Comparison of ENCODE assay signal across 2 cellular contexts in genomic region chr13:50280538-50280937, GRCh38.
A peak's percentile ranks its signal among the peaks of the same experiment; 100 is the strongest.
TF ChIP-seq lines count a peak whose summit lies in the region.

No MANE protein-coding gene starts in this region.

TF ChIP-seq in HepG2, 621 proteins besides CTCF, POLR2A, EP300 and RAD21:
- no peak for TF ChIP-seq ETV6 (CRISPR knock-in tag; conservative IDR thresholded peaks at IDR 0.05)
- TF ChIP-seq MAFK (conservative IDR thresholded peaks at IDR 0.05 in 1 of 2, IDR thresholded peaks at IDR 0.05 in 1 of 2; ENCODE audit: low read length in 2 of 2), result peak; percentile 64 to 66
- peak; percentile 59 for TF ChIP-seq MAFF (IDR thresholded peaks at IDR 0.05; ENCODE audit: low read depth, low read length)
- no peak for TF ChIP-seq SYNCRIP (IDR thresholded peaks at IDR 0.05; ENCODE audit: insufficient read depth, low read depth, low read length)
- no peak for TF ChIP-seq CAMTA2 (CRISPR knock-in tag; IDR thresholded peaks at IDR 0.05; ENCODE audit: borderline replicate concordance)
- TF ChIP-seq ZNF441 (CRISPR knock-in tag; IDR thresholded peaks at IDR 0.05; ENCODE audit: borderline replicate concordance), result no peak
- no peak for TF ChIP-seq ATF6 (CRISPR knock-in tag; conservative IDR thresholded peaks at IDR 0.05)
- no peak for TF ChIP-seq ISX (CRISPR knock-in tag; conservative IDR thresholded peaks at IDR 0.05)
- TF ChIP-seq MIER2 (CRISPR knock-in tag; IDR thresholded peaks at IDR 0.05), result no peak
- TF ChIP-seq YY1 (IDR thresholded peaks at IDR 0.05; ENCODE audit: insufficient read depth, insufficient replicate concordance, low read depth, low read length), result no peak
- no peak for TF ChIP-seq NFIB (CRISPR knock-in tag; IDR thresholded peaks at IDR 0.05; ENCODE audit: borderline replicate concordance)
- TF ChIP-seq ZSCAN22 (CRISPR knock-in tag; IDR thresholded peaks at IDR 0.05), result no peak
- no peak for TF ChIP-seq ZBTB44 (CRISPR knock-in tag; IDR thresholded peaks at IDR 0.05)
- TF ChIP-seq ZNF382 (CRISPR knock-in tag; IDR thresholded peaks at IDR 0.05; ENCODE audit: borderline replicate concordance), result no peak
- no peak for TF ChIP-seq EEA1 (CRISPR knock-in tag; IDR thresholded peaks at IDR 0.05; ENCODE audit: borderline replicate concordance)

TF ChIP-seq in H1, 55 proteins besides CTCF, POLR2A, EP300 and RAD21:
- no peak for TF ChIP-seq SAP30 (IDR thresholded peaks at IDR 0.05; ENCODE audit: insufficient read depth, insufficient replicate concordance, low read length)
- TF ChIP-seq GTF2F1 (IDR thresholded peaks at IDR 0.05; ENCODE audit: borderline replicate concordance, low read depth, low read length), result no peak
- TF ChIP-seq CHD1 (IDR thresholded peaks at IDR 0.05; ENCODE audit: low read depth, low read length), result no peak
- no peak for TF ChIP-seq MAX (IDR thresholded peaks at IDR 0.05)
- TF ChIP-seq BRCA1 (IDR thresholded peaks at IDR 0.05; ENCODE audit: low read depth, low read length), result no peak
- no peak for TF ChIP-seq SP2 (IDR thresholded peaks at IDR 0.05; ENCODE audit: low read length)
- no peak for TF ChIP-seq POU5F1 (IDR thresholded peaks at IDR 0.05; ENCODE audit: low read depth, low read length)
